ENCODE assay signal across 1 cellular context in the genomic region with DNA sequence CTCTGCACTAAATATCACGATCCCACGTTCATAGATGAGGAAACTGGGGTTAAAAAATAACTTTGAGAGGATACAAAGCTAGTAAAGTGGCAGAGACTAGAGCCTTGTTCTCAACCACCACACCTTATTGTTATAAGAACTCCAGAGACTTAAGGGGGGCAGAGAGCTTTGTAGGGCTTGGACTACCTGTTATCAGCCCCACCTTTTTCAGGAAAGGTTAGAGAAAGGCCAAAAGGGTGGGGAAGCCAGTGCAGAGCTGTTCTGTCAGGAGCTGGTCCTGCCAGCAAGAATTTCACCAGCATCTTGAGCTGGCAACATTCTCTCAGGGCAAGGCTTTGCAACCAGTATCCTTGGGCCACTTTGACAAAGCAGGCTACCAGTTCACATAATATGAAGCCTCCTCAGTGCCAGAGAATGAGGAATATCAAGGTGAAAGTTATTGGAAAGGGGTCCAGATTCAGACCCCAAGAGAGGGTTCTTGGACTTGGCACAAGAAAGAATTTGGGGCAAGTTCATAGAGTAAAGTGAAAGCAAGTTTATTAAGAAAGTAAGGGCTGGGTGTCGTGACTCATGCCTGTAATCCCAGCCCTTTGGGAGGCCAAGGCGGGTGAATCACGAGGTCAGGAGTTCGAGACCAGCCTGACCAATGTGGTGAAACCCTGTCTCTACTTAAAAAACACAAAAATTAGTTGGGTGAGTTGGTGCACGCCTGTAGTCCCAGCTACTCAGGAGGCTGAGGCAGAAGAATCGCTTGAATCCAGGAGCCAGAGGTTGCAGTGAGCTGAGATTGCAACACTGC.
TF ChIP-seq lines count a peak whose summit lies in the region.

No MANE protein-coding gene starts in this region.

TF ChIP-seq in SK-N-SH, 30 proteins besides CTCF, POLR2A, EP300 and RAD21 (continued from another document):
- TF ChIP-seq, protein P1, sequence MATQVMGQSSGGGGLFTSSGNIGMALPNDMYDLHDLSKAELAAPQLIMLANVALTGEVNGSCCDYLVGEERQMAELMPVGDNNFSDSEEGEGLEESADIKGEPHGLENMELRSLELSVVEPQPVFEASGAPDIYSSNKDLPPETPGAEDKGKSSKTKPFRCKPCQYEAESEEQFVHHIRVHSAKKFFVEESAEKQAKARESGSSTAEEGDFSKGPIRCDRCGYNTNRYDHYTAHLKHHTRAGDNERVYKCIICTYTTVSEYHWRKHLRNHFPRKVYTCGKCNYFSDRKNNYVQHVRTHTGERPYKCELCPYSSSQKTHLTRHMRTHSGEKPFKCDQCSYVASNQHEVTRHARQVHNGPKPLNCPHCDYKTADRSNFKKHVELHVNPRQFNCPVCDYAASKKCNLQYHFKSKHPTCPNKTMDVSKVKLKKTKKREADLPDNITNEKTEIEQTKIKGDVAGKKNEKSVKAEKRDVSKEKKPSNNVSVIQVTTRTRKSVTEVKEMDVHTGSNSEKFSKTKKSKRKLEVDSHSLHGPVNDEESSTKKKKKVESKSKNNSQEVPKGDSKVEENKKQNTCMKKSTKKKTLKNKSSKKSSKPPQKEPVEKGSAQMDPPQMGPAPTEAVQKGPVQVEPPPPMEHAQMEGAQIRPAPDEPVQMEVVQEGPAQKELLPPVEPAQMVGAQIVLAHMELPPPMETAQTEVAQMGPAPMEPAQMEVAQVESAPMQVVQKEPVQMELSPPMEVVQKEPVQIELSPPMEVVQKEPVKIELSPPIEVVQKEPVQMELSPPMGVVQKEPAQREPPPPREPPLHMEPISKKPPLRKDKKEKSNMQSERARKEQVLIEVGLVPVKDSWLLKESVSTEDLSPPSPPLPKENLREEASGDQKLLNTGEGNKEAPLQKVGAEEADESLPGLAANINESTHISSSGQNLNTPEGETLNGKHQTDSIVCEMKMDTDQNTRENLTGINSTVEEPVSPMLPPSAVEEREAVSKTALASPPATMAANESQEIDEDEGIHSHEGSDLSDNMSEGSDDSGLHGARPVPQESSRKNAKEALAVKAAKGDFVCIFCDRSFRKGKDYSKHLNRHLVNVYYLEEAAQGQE (IDR thresholded peaks at IDR 0.05; ENCODE audit: low read depth, low read length) = no peak
- TF ChIP-seq EZH2phosphoT487 (IDR thresholded peaks at IDR 0.05; ENCODE audit: borderline replicate concordance, low read depth) (no peak), TAF1 (IDR thresholded peaks at IDR 0.05; ENCODE audit: borderline replicate concordance, low read depth, low read length) (no peak), CHD2 (IDR thresholded peaks at IDR 0.05; ENCODE audit: low read length, partially characterized antibody) (no peak), FOSL2 (IDR thresholded peaks at IDR 0.05; ENCODE audit: borderline replicate concordance, low read depth) (no peak), ZBTB33 (IDR thresholded peaks at IDR 0.05; ENCODE audit: borderline replicate concordance, low read depth) (no peak), RCOR1 (IDR thresholded peaks at IDR 0.05; ENCODE audit: low read length) (no peak), POLR2AphosphoS5 (IDR thresholded peaks at IDR 0.05; ENCODE audit: low read depth, low read length) (no peak), YY1 (IDR thresholded peaks at IDR 0.05; ENCODE audit: low read depth) (no peak), TCF12 (IDR thresholded peaks at IDR 0.05) (no peak), NFIC (IDR thresholded peaks at IDR 0.05; ENCODE audit: borderline replicate concordance) (no peak), MAX (IDR thresholded peaks at IDR 0.05; ENCODE audit: low read depth) (no peak), MXI1 (IDR thresholded peaks at IDR 0.05; ENCODE audit: low read depth, low read length) (no peak), RFX5 (IDR thresholded peaks at IDR 0.05; ENCODE audit: low read length) (no peak), ELF1 (IDR thresholded peaks at IDR 0.05) (no peak), FOXJ3 (CRISPR knock-in tag; IDR thresholded peaks at IDR 0.05) (no peak)
